Comparison of ENCODE assay signal across 12 cellular contexts in genomic region chr16:89166696-89167424, GRCh38. TPM values are rescaled to one million over a fixed set of nuclear protein-coding genes. Genes with fewer than 3 reads are reported as not detected.
DNase-seq lines count a peak whose midpoint lies in the region; ATAC-seq and TF ChIP-seq lines count a peak whose summit lies in the region.
"Had no signal": no experiment of that assay in that cellular context is flagged by ENCODE, and none has a peak within 500 bp of the region (broad histone marks: within the 10 kb centered on the region; RNA-seq: fewer than 3 reads in every experiment).

No MANE protein-coding gene starts in this region.

- no peak for DNase-seq in HCT116 (ENCODE audit: low read depth, low spot score)
- DNase-seq in PC-9: no peak
- no peak for DNase-seq in hepatocyte (ENCODE audit: low spot score)
- no peak for DNase-seq in NCI-H2171 (lab: John Stamatoyannopoulos, UW)
- DNase-seq in cerebellum (ENCODE audit: low spot score): no peak

- H3K4me2 ChIP-seq in HCT116 (ENCODE audit: low read length) (peak overlapping the region; percentile 61), PC-9 (peak overlapping the region; percentile 46), hepatocyte (peak overlapping the region; percentile 66), skeletal muscle satellite cell (ENCODE audit: low read length) (peak overlapping the region; percentile 70)

- BruUV-seq in HCT116 (replicated peaks; lab: Mats Ljungman, UMichigan) (no TSS peak), PC-9 (replicated peaks; lab: Mats Ljungman, UMichigan) (no TSS peak)

- H3K4me3 ChIP-seq in HCT116 (replicated peaks in 1 of 2; ENCODE audit: low read depth in 1 of 2, low read length in 2 of 2) (no peak overlapping the region), PC-9 (no peak overlapping the region), hepatocyte (no peak overlapping the region), skeletal muscle satellite cell (ENCODE audit: low read length) (peak overlapping the region; percentile 47)
- H3K4me3 ChIP-seq: tibial artery had no signal

- H3K27ac ChIP-seq in HCT116 (ENCODE audit: low read depth, low read length) (peak overlapping the region; percentile 60; the same call in 1 of the 2 replicates), PC-9 (no peak overlapping the region), hepatocyte (no peak overlapping the region)
- H3K27ac ChIP-seq: tibial artery had no signal

- TF ChIP-seq POLR2A in HCT116 (IDR thresholded peaks at IDR 0.05; ENCODE audit: borderline replicate concordance, extremely low read depth, insufficient read depth, insufficient read length): no peak

- H3K9ac ChIP-seq in HCT116 (ENCODE audit: low read length) (no peak overlapping the region), skeletal muscle satellite cell (ENCODE audit: low read depth, low read length) (peak overlapping the region; percentile 22)

- TF ChIP-seq CTCF in HCT116 (IDR thresholded peaks at IDR 0.05 in 2 of 3, conservative IDR thresholded peaks at IDR 0.05 in 1 of 3; ENCODE audit: borderline replicate concordance in 1 of 3, insufficient read depth in 1 of 3, low read depth in 2 of 3, low read length in 2 of 3) (no peak), PC-9 (conservative IDR thresholded peaks at IDR 0.05) (no peak), hepatocyte (IDR thresholded peaks at IDR 0.05; ENCODE audit: poor library complexity) (no peak)

- intact Hi-C loops in HCT116 (cut with micrococcal nuclease) (loop anchor here (1.0 to 5.0 kb wide), 4 partner anchors 115 to 430 kb away; no protein-coding TSS in a partner anchor), PC-9 (cut with micrococcal nuclease; ENCODE audit: unreplicated experiment) (loop anchor here (5.0 kb wide), 2 partner anchors 225 to 430 kb away; no protein-coding TSS in a partner anchor)

- peaks cover 21 to 35% of the 10 kb centered on the region in 2 experiments for H3K4me1 ChIP-seq in HCT116 (ENCODE audit: control insufficient read depth in 1 of 2, insufficient read depth in 2 of 2, low read length in 2 of 2)
- peaks cover 11% of the 10 kb centered on the region for H3K4me1 ChIP-seq in PC-9 (replicated peaks; ENCODE audit: insufficient read depth)
- H3K4me1 ChIP-seq in hepatocyte (ENCODE audit: insufficient read depth): peaks cover 12% of the 10 kb centered on the region
- H3K4me1 ChIP-seq in skeletal muscle satellite cell (ENCODE audit: control insufficient read depth, insufficient read depth, low read length): peaks cover 13% of the 10 kb centered on the region

- H3K27me3 ChIP-seq in HCT116 (ENCODE audit: insufficient read depth, low read length): no peaks in the 10 kb centered on the region
- 0 out of 2 replicates have a peak, but pooled peaks cover 3% of the 10 kb centered on the region for H3K27me3 ChIP-seq in PC-9 (ENCODE audit: insufficient read depth, low read depth)
- no peaks in the 10 kb centered on the region for H3K27me3 ChIP-seq in hepatocyte
- no peaks in the 10 kb centered on the region for H3K27me3 ChIP-seq in skeletal muscle satellite cell (ENCODE audit: control insufficient read depth, insufficient read depth, low read length)

- H4K20me1 ChIP-seq in HCT116 (ENCODE audit: insufficient read depth) (no peaks in the 10 kb centered on the region), PC-9 (ENCODE audit: insufficient read depth) (no peaks in the 10 kb centered on the region; the same call in 1 of the 2 replicates), hepatocyte (ENCODE audit: insufficient read depth, poor library complexity, severe bottlenecking) (no peaks in the 10 kb centered on the region)

- TF ChIP-seq RAD21 in HCT116 (IDR thresholded peaks at IDR 0.05; ENCODE audit: low read depth): no peak

- no peaks in the 10 kb centered on the region for H3K79me2 ChIP-seq in HCT116 (ENCODE audit: insufficient read depth, low read length)
- H3K79me2 ChIP-seq in PC-9 (ENCODE audit: low read depth): no peaks in the 10 kb centered on the region
- H3K79me2 ChIP-seq in hepatocyte: no peaks in the 10 kb centered on the region

- CTCF ChIA-PET in HCT116 (lab: Charles Lee) (interaction anchor here (0.6 to 2.1 kb wide), 16 partner anchors 11 to 597 kb away, joined by 3 to 20 read pairs (median 4); partner anchors contain the start of genes APRT, GALNS and TRAPPC2L), PC-9 (lab: Charles Lee) (interaction anchor here (0.5 to 1.7 kb wide), 6 partner anchors 224 to 1221 kb away, joined by 3 to 7 read pairs (median 3); no protein-coding TSS in a partner anchor)

- H3K9me2 ChIP-seq in HCT116 (ENCODE audit: insufficient read depth) (no peaks in the 10 kb centered on the region), PC-9 (ENCODE audit: insufficient read depth) (no peaks in the 10 kb centered on the region), hepatocyte (replicated peaks; ENCODE audit: insufficient read depth) (no peaks in the 10 kb centered on the region)

- H3K9me3 ChIP-seq in HCT116 (ENCODE audit: control insufficient read depth in 1 of 2, insufficient read depth in 1 of 2, low read depth in 1 of 2, low read length in 2 of 2) (no peaks in the 10 kb centered on the region), PC-9 (ENCODE audit: insufficient read depth, low read depth) (no peaks in the 10 kb centered on the region), hepatocyte (ENCODE audit: low read depth) (no peaks in the 10 kb centered on the region), skeletal muscle satellite cell (replicated peaks; ENCODE audit: low read length) (no peaks in the 10 kb centered on the region)
- H3K9me3 ChIP-seq: tibial artery had no signal

- H3K36me3 ChIP-seq in HCT116 (ENCODE audit: control insufficient read depth in 1 of 2, insufficient read depth in 2 of 2, low read length in 2 of 2): no peaks in the 10 kb centered on the region
- no peaks in the 10 kb centered on the region for H3K36me3 ChIP-seq in PC-9 (ENCODE audit: low read depth)
- H3K36me3 ChIP-seq in hepatocyte (replicated peaks; ENCODE audit: insufficient read depth, low read depth): no peaks in the 10 kb centered on the region
- no peaks in the 10 kb centered on the region for H3K36me3 ChIP-seq in skeletal muscle satellite cell (ENCODE audit: insufficient read depth, low read length)
- H3K36me3 ChIP-seq: tibial artery had no signal

- H3F3A ChIP-seq in PC-9 (ENCODE audit: insufficient read depth, low read depth): peaks cover 11% of the 10 kb centered on the region; the same call in 1 of the 2 replicates

- ATAC-seq in HCT116 (no peak), HG02642 (IDR thresholded peaks at IDR 0.05; ENCODE audit: poor library complexity, unreplicated experiment) (no peak)

- RAD21 ChIA-PET in HCT116 (lab: Charles Lee; ENCODE audit: low non-redundant PET in 1 of 2, low total read pairs in 2 of 2, uncharacterized antibody in 2 of 2, unreplicated experiment in 2 of 2): interaction anchor here (0.8 to 1.5 kb wide), 6 partner anchors 26 to 355 kb away, joined by 3 to 8 read pairs (median 4); partner anchors contain the start of genes APRT (in 1 of the 2), GALNS (in 1 of the 2) and TRAPPC2L (in 1 of the 2)

- POLR2A ChIA-PET in HCT116 (lab: Charles Lee): interaction anchor here (1.2 kb wide), 1 partner anchor 358 kb away, joined by 3 read pairs; no protein-coding TSS in a partner anchor
- POLR2A ChIA-PET in PC-9 (lab: Charles Lee; ENCODE audit: unreplicated experiment): interaction anchor here (0.7 kb wide), 1 partner anchor 349 kb away, joined by 3 read pairs; no protein-coding TSS in a partner anchor

- H2AFZ ChIP-seq in HCT116 (ENCODE audit: low read depth, low read length, poor library complexity, severe bottlenecking) (no peak overlapping the region), PC-9 (no peak overlapping the region), hepatocyte (peak overlapping the region; percentile 56)

- 72% methylated on average over 8 of the region's 18 CpGs for WGBS in hepatocyte (ENCODE audit: low lambda C conversion rate, missing lambda C conversion rate)

TF ChIP-seq in HCT116, 20 proteins besides CTCF, POLR2A, EP300 and RAD21 (continues in another document):
- no peak for TF ChIP-seq JUND (IDR thresholded peaks at IDR 0.05)
- TF ChIP-seq ZBTB33 (IDR thresholded peaks at IDR 0.05; ENCODE audit: extremely low read depth, insufficient replicate concordance, low read length): no peak
- no peak for TF ChIP-seq CEBPB (IDR thresholded peaks at IDR 0.05; ENCODE audit: low read depth)
- no peak for TF ChIP-seq ZNF274 (IDR thresholded peaks at IDR 0.05; ENCODE audit: low read depth, low read length)
- TF ChIP-seq MAX (IDR thresholded peaks at IDR 0.05): no peak
- no peak for TF ChIP-seq YY1 (IDR thresholded peaks at IDR 0.05; ENCODE audit: extremely low read depth, insufficient replicate concordance, low read depth, low read length)

RNA-seq across cellular contexts. Expression of gene CDH15, which starts 4.7 kb away (rescaled TPM):
- 3.8 TPM for total RNA-seq in HCT116 (2021; ENCODE audit: unreplicated experiment)
- 1.7 and 2.3 TPM in 2 replicates for polyA plus RNA-seq in HCT116 (2012)
- total RNA-seq in PC-9 (2021): not detected in 2 replicates
- total RNA-seq in hepatocyte: 0.13 TPM in 1 of 2 replicates, not detected in the other
- 0.12 and 0.47 TPM in 2 replicates for polyA plus RNA-seq in hepatocyte
- total RNA-seq in skeletal muscle satellite cell (2012; rRNA removed): 2.5 and 17.0 TPM in 2 replicates
- 3.8 TPM for total RNA-seq in cerebellum
- total RNA-seq: HT1080, left colon had no signal
- polyA plus RNA-seq: CD14-positive monocyte had no signal

RNA-seq across cellular contexts. Expression of gene SLC22A31, which starts 33.5 kb away (rescaled TPM):
- total RNA-seq in HCT116 (2021; ENCODE audit: unreplicated experiment): 53.7 TPM
- 33.6 and 34.3 TPM in 2 replicates for polyA plus RNA-seq in HCT116 (2012)
- total RNA-seq in PC-9 (2021): 2.5 and 5.4 TPM in 2 replicates
- 1.6 and 2.2 TPM in 2 replicates for total RNA-seq in hepatocyte
- polyA plus RNA-seq in hepatocyte: 1.4 and 12.1 TPM in 2 replicates
- total RNA-seq in skeletal muscle satellite cell (2012; rRNA removed): 0.76 and 1.7 TPM in 2 replicates
- 0.91 TPM for total RNA-seq in cerebellum
- total RNA-seq: HFFc6, HT1080 had no signal
- polyA plus RNA-seq: CD14-positive monocyte had no signal

RNA-seq across cellular contexts. Expression of gene ZNF778, which starts 50.6 kb away (rescaled TPM):
- 19.5 TPM for total RNA-seq in HCT116 (2021; ENCODE audit: unreplicated experiment)
- 8.8 and 9.6 TPM in 2 replicates for polyA plus RNA-seq in HCT116 (2012)
- total RNA-seq in PC-9 (2021): 9.5 and 15.7 TPM in 2 replicates
- 2.9 and 6.4 TPM in 2 replicates for total RNA-seq in hepatocyte
- polyA plus RNA-seq in hepatocyte: 1.3 and 3.6 TPM in 2 replicates
- total RNA-seq in skeletal muscle satellite cell (2012; rRNA removed): 7.9 and 10.7 TPM in 2 replicates
- 18.1 TPM for total RNA-seq in cerebellum
